14 cellular contexts compared by ENCODE assay signal in the genomic region with DNA sequence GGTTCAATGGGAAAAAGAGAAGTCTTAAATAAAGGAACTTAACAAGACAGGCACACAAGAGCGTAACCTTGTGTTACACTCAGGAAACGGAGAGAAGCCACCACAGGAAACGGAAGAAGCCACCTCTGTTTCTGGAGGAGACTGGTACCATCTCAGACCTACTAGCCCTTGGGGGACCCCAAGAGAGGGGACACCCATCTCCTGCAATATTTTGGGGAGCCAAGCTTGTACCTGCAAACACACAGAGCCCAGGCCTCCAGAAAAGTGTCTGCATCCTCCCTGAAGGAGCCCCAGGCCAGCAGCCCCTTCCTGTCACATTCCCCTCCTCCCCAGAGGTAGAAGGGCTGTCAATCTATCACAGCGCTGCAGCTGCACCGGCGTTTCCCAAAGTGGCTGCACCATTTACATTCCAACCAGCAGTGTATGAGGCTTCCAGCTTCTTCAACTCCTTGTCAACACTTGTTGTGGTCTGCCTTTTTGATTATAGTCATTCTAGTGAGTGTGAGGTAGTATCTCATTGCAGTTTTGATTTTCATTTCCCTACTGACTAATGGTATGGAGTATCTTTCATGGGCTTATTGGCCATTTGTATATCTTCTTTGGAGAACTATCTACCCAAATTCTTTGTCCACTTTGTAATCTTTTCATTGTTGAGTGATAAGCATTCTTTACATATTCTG. TPM values are rescaled to one million over a fixed set of nuclear protein-coding genes. Genes with fewer than 3 reads are reported as not detected.
DNase-seq lines count a peak whose midpoint lies in the region; ATAC-seq lines count a peak whose summit lies in the region.
"Had no signal": no experiment of that assay in that cellular context is flagged by ENCODE, and none has a peak within 500 bp of the region (broad histone marks: within the 10 kb centered on the region; RNA-seq: fewer than 3 reads in every experiment).

No MANE protein-coding gene starts in this region.

- H3K36me3 Mint-ChIP-seq in immature natural killer cell: peaks cover 0 to 7% (median 2%) of the 10 kb centered on the region in 3 donors

- peak overlapping the region; percentile 55 to 74 (median 68) for H3K4me3 Mint-ChIP-seq in immature natural killer cell

- peaks cover 25 to 32% of the 10 kb centered on the region in 2 donors for H3K4me1 Mint-ChIP-seq in immature natural killer cell

- no peak for ATAC-seq in GM21723 (IDR thresholded peaks at IDR 0.05; ENCODE audit: unreplicated experiment)
- ATAC-seq in HG03442 (IDR thresholded peaks at IDR 0.05; ENCODE audit: unreplicated experiment): no peak
- ATAC-seq: heart left ventricle, lower lobe of right lung had no signal

- H3K27ac Mint-ChIP-seq in immature natural killer cell: peak overlapping the region; percentile 21 to 83 (median 52)

- H3K27me3 Mint-ChIP-seq in immature natural killer cell (ENCODE audit: low read depth in 3 of 3): peaks cover 2 to 7% (median 3%) of the 10 kb centered on the region in 3 donors

- H3K9me3 Mint-ChIP-seq in immature natural killer cell: peaks cover 0 to 2% (median 0%) of the 10 kb centered on the region in 6 donors

- DNase-seq in stimulated activated CD4-positive, alpha-beta T cell treated with anti-CD3 and anti-CD28 coated beads, Interleukin-4, amount 100 ng/mL, for 24 hours: peak; percentile 16
- no peak for DNase-seq in stimulated activated CD4-positive, alpha-beta T cell treated with anti-CD3 and anti-CD28 coated beads, Interleukin-4, amount 100 ng/mL, for 1 hour
- peak; percentile 77 for DNase-seq in SKM-1 (lab: John Stamatoyannopoulos, UW; ENCODE audit: unreplicated experiment)
- peak in 1 of 3 donors; percentile 19 for DNase-seq in immature natural killer cell
- DNase-seq in A172 (ENCODE audit: low spot score): no peak
- no peak for DNase-seq in EL
- DNase-seq: lower lobe of right lung, NCI-H524, SJCRH30 had no signal

RNA-seq across cellular contexts. Expression of a gene that starts 23.0 kb away (rescaled TPM):
- not detected for polyA plus RNA-seq in immature natural killer cell
- 1.7 and 3.5 TPM in 2 replicates for total RNA-seq in A172 (2014; rRNA removed; shearing (Covaris generic))
- total RNA-seq: activated CD8-positive, alpha-beta memory T cell treated with anti-CD3 and anti-CD28 coated beads for 36 hours; heart left ventricle; lower lobe of right lung; temporal lobe had no signal

Comparison
In these comparisons a context has a peak if more than half of its experiments do, and no peak if none do; other contexts are left out.
1. DNase-seq: peak in stimulated activated CD4-positive, alpha-beta T cell treated with anti-CD3 and anti-CD28 coated beads, Interleukin-4, amount 100 ng/mL, for 24 hours (single experiment) and SKM-1 (single experiment); none in stimulated activated CD4-positive, alpha-beta T cell treated with anti-CD3 and anti-CD28 coated beads, Interleukin-4, amount 100 ng/mL, for 1 hour (single experiment), A172 (single experiment) and EL (single experiment).